1 cellular context compared by ENCODE assay signal in genomic region chr16:14486520-14487303, GRCh38.
TF ChIP-seq lines count a peak whose summit lies in the region.

No MANE protein-coding gene starts in this region.

TF ChIP-seq in K562, 482 proteins besides CTCF, POLR2A, EP300 and RAD21 (continued from another document and continues in another):
- TF ChIP-seq UBTF (IDR thresholded peaks at IDR 0.05; ENCODE audit: borderline replicate concordance in 1 of 2, low read depth in 2 of 2, low read length in 2 of 2) (no peak), NFE2L1 (tag; IDR thresholded peaks at IDR 0.05; ENCODE audit: borderline replicate concordance, low read depth) (peak; percentile 59; the same call in 1 of the 2 replicates), PTRF (tag; IDR thresholded peaks at IDR 0.05) (no peak), ETS1 (conservative IDR thresholded peaks at IDR 0.05; ENCODE audit: control insufficient read depth, low read depth, low read length) (no peak), PRDM10 (IDR thresholded peaks at IDR 0.05; ENCODE audit: partially characterized antibody) (no peak), ZHX1 (conservative IDR thresholded peaks at IDR 0.05; ENCODE audit: low read length) (no peak), TBP (optimal IDR thresholded peaks at IDR 0.05; ENCODE audit: low read depth, low read length) (peak; percentile 59), NCOA2 (IDR thresholded peaks at IDR 0.05; ENCODE audit: partially characterized antibody in 2 of 2) (no peak), NR3C1 (CRISPR knock-in tag; IDR thresholded peaks at IDR 0.05) (no peak), SMAD3 (CRISPR knock-in tag; conservative IDR thresholded peaks at IDR 0.05) (no peak), JUN (IDR thresholded peaks at IDR 0.05; ENCODE audit: borderline replicate concordance, low read depth, low read length) (no peak), JUN (CRISPR knock-in tag; IDR thresholded peaks at IDR 0.05; ENCODE audit: borderline replicate concordance) (no peak), ZNF445 (CRISPR knock-in tag; IDR thresholded peaks at IDR 0.05; ENCODE audit: low read depth) (no peak), ZSCAN29 (IDR thresholded peaks at IDR 0.05) (no peak), ZNF224 (CRISPR knock-in tag; IDR thresholded peaks at IDR 0.05) (no peak), KAT2B (IDR thresholded peaks at IDR 0.05; ENCODE audit: low read depth, low read length) (no peak), ZBED1 (IDR thresholded peaks at IDR 0.05) (no peak), RFX5 (IDR thresholded peaks at IDR 0.05; ENCODE audit: low read depth, low read length) (no peak), SMARCC2 (IDR thresholded peaks at IDR 0.05; ENCODE audit: low read depth) (peak; percentile 43; the same call in 1 of the 2 replicates), ZNF253 (CRISPR knock-in tag; conservative IDR thresholded peaks at IDR 0.05) (no peak), ERF (CRISPR knock-in tag; IDR thresholded peaks at IDR 0.05) (no peak), ZBTB17 (CRISPR knock-in tag; IDR thresholded peaks at IDR 0.05) (no peak), PHB (CRISPR knock-in tag; IDR thresholded peaks at IDR 0.05) (no peak), MED1 (CRISPR knock-in tag; IDR thresholded peaks at IDR 0.05; ENCODE audit: borderline replicate concordance) (no peak), NFATC3 (IDR thresholded peaks at IDR 0.05) (no peak), MCM3 (IDR thresholded peaks at IDR 0.05) (no peak), KLF16 (IDR thresholded peaks at IDR 0.05) (no peak), FOS (IDR thresholded peaks at IDR 0.05; ENCODE audit: extremely low read depth, insufficient read length) (no peak), ARID1B (IDR thresholded peaks at IDR 0.05) (peak; percentile 57; the same call in 1 of the 2 replicates), ESRRA (IDR thresholded peaks at IDR 0.05; ENCODE audit: borderline replicate concordance, low read depth) (0 out of 2 replicates have a peak, but pooled peaks have one; percentile 27), E2F3 (CRISPR knock-in tag; IDR thresholded peaks at IDR 0.05) (no peak), ZNF3 (CRISPR knock-in tag; IDR thresholded peaks at IDR 0.05) (no peak), MEIS2 (IDR thresholded peaks at IDR 0.05; ENCODE audit: partially characterized antibody) (peak; percentile 91), DMBX1 (CRISPR knock-in tag; IDR thresholded peaks at IDR 0.05; ENCODE audit: borderline replicate concordance) (no peak), ZNF77 (CRISPR knock-in tag; IDR thresholded peaks at IDR 0.05) (no peak), TBL1XR1 (IDR thresholded peaks at IDR 0.05; ENCODE audit: low read length in 2 of 2) (no peak), HNRNPK (IDR thresholded peaks at IDR 0.05; ENCODE audit: low read depth, low read length, poor library complexity, severe bottlenecking) (no peak), ZNF639 (CRISPR knock-in tag; conservative IDR thresholded peaks at IDR 0.05 in 1 of 2, IDR thresholded peaks at IDR 0.05 in 1 of 2) (no peak), ZNF395 (CRISPR knock-in tag; IDR thresholded peaks at IDR 0.05) (no peak), CEBPG (CRISPR knock-in tag; IDR thresholded peaks at IDR 0.05) (no peak; the same call in 1 of the 2 replicates), CEBPG (tag; conservative IDR thresholded peaks at IDR 0.05 in 1 of 2, IDR thresholded peaks at IDR 0.05 in 1 of 2) (no peak), SOX6 (IDR thresholded peaks at IDR 0.05) (0 out of 2 replicates have a peak, but pooled peaks have one; percentile 31), ETV5 (CRISPR knock-in tag; IDR thresholded peaks at IDR 0.05; ENCODE audit: low read depth) (no peak), USF1 (CRISPR knock-in tag; IDR thresholded peaks at IDR 0.05) (0 out of 2 replicates have a peak, but pooled peaks have one; percentile 19), MAX (CRISPR knock-in tag; IDR thresholded peaks at IDR 0.05) (peak; percentile 69; the same call in 1 of the 2 replicates), ZNF324 (CRISPR knock-in tag; IDR thresholded peaks at IDR 0.05) (no peak), ZBTB8A (IDR thresholded peaks at IDR 0.05; ENCODE audit: partially characterized antibody) (no peak), C11orf30 (IDR thresholded peaks at IDR 0.05; ENCODE audit: low read depth) (peak; percentile 99), JUNB (CRISPR knock-in tag; conservative IDR thresholded peaks at IDR 0.05) (no peak), SRSF7 (optimal IDR thresholded peaks at IDR 0.05; ENCODE audit: low read depth, low read length) (no peak), NUFIP1 (IDR thresholded peaks at IDR 0.05; ENCODE audit: partially characterized antibody) (no peak), KLF6 (CRISPR knock-in tag; IDR thresholded peaks at IDR 0.05; ENCODE audit: borderline replicate concordance) (no peak), HNRNPH1 (optimal IDR thresholded peaks at IDR 0.05; ENCODE audit: low read depth, low read length) (no peak), ZNF589 (CRISPR knock-in tag; IDR thresholded peaks at IDR 0.05; ENCODE audit: low read depth) (no peak), E4F1 (CRISPR knock-in tag; IDR thresholded peaks at IDR 0.05; ENCODE audit: borderline replicate concordance) (no peak)
